10 cellular contexts compared by ENCODE assay signal in genomic region chr1:22414244-22414751, GRCh38. TPM values are rescaled to one million over a fixed set of nuclear protein-coding genes. Genes with fewer than 3 reads are reported as not detected.
DNase-seq lines count a peak whose midpoint lies in the region; ATAC-seq and TF ChIP-seq lines count a peak whose summit lies in the region.
"Had no signal": no experiment of that assay in that cellular context is flagged by ENCODE, and none has a peak within 500 bp of the region (broad histone marks: within the 10 kb centered on the region; RNA-seq: fewer than 3 reads in every experiment).

No MANE protein-coding gene starts in this region.

- peak; percentile 71 for DNase-seq in cardiac septum (ENCODE audit: low spot score)
- DNase-seq in left cardiac atrium, result no peak
- no peak for DNase-seq in SK-N-MC (ENCODE audit: low read depth, low spot score)
- DNase-seq in lung (ENCODE audit: low spot score), result peak; percentile 83
- no peak for DNase-seq in NCI-H446 treated with DMSO at 0.1 percent for 48 hours (lab: John Stamatoyannopoulos, UW)
- DNase-seq in caudate nucleus (lab: John Stamatoyannopoulos, UW), result no peak
- DNase-seq: NCI-H2227 treated with DMSO at 0.1 percent for 48 hours; stimulated activated naive B cell treated with anti-CD40 and anti-IgM and Interleukin-4, amounts not matched to agents 10 μg/mL and 1 μg/mL and 100 μg/mL, for 72 hours had no signal

- no peak overlapping the region for H3K4me3 ChIP-seq in SK-N-MC
- no peak overlapping the region for H3K4me3 ChIP-seq in lung
- H3K4me3 ChIP-seq in urinary bladder (ENCODE audit: low read depth, low read length), result no peak overlapping the region

- no peaks in the 10 kb centered on the region for H3K27me3 ChIP-seq in lung (ENCODE audit: control insufficient read depth, insufficient read depth)

- H3K36me3 ChIP-seq in SK-N-MC (ENCODE audit: insufficient read depth, low read length) (no peaks in the 10 kb centered on the region), lung (ENCODE audit: control insufficient read depth in 2 of 2, insufficient read depth in 2 of 2, low read length in 2 of 2) (no peaks in the 10 kb centered on the region), urinary bladder (ENCODE audit: insufficient read depth) (no peaks in the 10 kb centered on the region)

- H3K27ac ChIP-seq in SK-N-MC (peak overlapping the region; percentile 64), lung (ENCODE audit: low read depth in 1 of 2, low read length in 1 of 2) (peak overlapping the region in 1 of 2 donors; percentile 75), urinary bladder (ENCODE audit: low read depth) (peak overlapping the region; percentile 42), caudate nucleus (ENCODE audit: low read depth, low read length) (no peak overlapping the region)

- H3K4me1 ChIP-seq in lung (ENCODE audit: control insufficient read depth in 2 of 2, insufficient read depth in 2 of 2, low read length in 2 of 2), result peaks cover 4 to 5% of the 10 kb centered on the region in 2 donors
- no peaks in the 10 kb centered on the region for H3K4me1 ChIP-seq in urinary bladder (ENCODE audit: insufficient read depth)

- intact Hi-C loops in cardiac septum (cut with DNase I) (no loop called here), left cardiac atrium (cut with DNase I) (loop anchor here in 1 of 2 donors (10.0 kb wide), 1 partner anchor 309 kb away; no protein-coding TSS in a partner anchor)

- H3K9ac ChIP-seq in SK-N-MC (ENCODE audit: insufficient read length), result peak overlapping the region; percentile 29

- TF ChIP-seq CTCF in lung (IDR thresholded peaks at IDR 0.05; ENCODE audit: control extremely low read depth, extremely low read depth), result no peak

- no peak for ATAC-seq in left cardiac atrium
- peak; percentile 55 for ATAC-seq in lung (ENCODE audit: insufficient read depth, low FRiP score)
- ATAC-seq in HG03354 (IDR thresholded peaks at IDR 0.05; ENCODE audit: poor library complexity, severe bottlenecking, unreplicated experiment), result no peak
- ATAC-seq: stimulated activated naive B cell treated with anti-CD40 and anti-IgM and Interleukin-4, amounts not matched to agents 10 μg/mL and 1 μg/mL and 100 μg/mL, for 72 hours had no signal

- H3K9me3 ChIP-seq in SK-N-MC (ENCODE audit: low read depth, low read length) (no peaks in the 10 kb centered on the region), lung (ENCODE audit: control insufficient read depth in 2 of 2, insufficient read depth in 1 of 2, low read length in 1 of 2) (peaks cover 0 to 3% of the 10 kb centered on the region in 2 donors)

- WGBS in lung, 2 donors, result 50 to 76% methylated on average over 11 of the region's 11 CpGs
- WGBS in urinary bladder, result 72% methylated on average over 11 of the region's 11 CpGs

RNA-seq across cellular contexts. Expression of gene ZBTB40, which starts 37.4 kb away (rescaled TPM):
- total RNA-seq in cardiac septum, result 12.9 TPM
- total RNA-seq in left cardiac atrium, result 10 to 100 TPM; 11.1 to 13.5 TPM
- 10 to 100 TPM; 16.6 to 19.3 TPM for total RNA-seq in lung
- polyA plus RNA-seq in lung, result 1 to 10 TPM; 6.6 to 7.4 TPM
- 11.6 TPM for total RNA-seq in urinary bladder
- 9.8 TPM for polyA plus RNA-seq in urinary bladder

Comparison
In these comparisons a context has a peak if more than half of its experiments do, and no peak if none do; other contexts are left out.
1. DNase-seq: peak in cardiac septum (single experiment) and lung (single experiment); none in left cardiac atrium (single experiment), SK-N-MC (single experiment), NCI-H446 treated with DMSO at 0.1 percent for 48 hours (single experiment) and caudate nucleus (0 of 61).